ENCODE assay signal across 1 cellular context in genomic region chr16:2148714-2149629, GRCh38.
TF ChIP-seq lines count a peak whose summit lies in the region.

No MANE protein-coding gene starts in this region.

TF ChIP-seq in WTC11, 78 proteins besides CTCF, POLR2A, EP300 and RAD21 (continued from another document and continues in another):
- TF ChIP-seq ZNF512 (CRISPR knock-in tag; IDR thresholded peaks at IDR 0.05; ENCODE audit: borderline replicate concordance): no peak
- TF ChIP-seq ZNF396 (CRISPR knock-in tag; IDR thresholded peaks at IDR 0.05; ENCODE audit: borderline replicate concordance): no peak
- no peak for TF ChIP-seq ZNF532 (CRISPR knock-in tag; IDR thresholded peaks at IDR 0.05; ENCODE audit: borderline replicate concordance)
- TF ChIP-seq IRF1 (CRISPR knock-in tag; IDR thresholded peaks at IDR 0.05): no peak
- no peak for TF ChIP-seq GRHL2 (CRISPR knock-in tag; IDR thresholded peaks at IDR 0.05; ENCODE audit: insufficient replicate concordance, severe bottlenecking)
- no peak for TF ChIP-seq FOXK1 (CRISPR knock-in tag; IDR thresholded peaks at IDR 0.05)
- no peak for TF ChIP-seq SOX15 (CRISPR knock-in tag; IDR thresholded peaks at IDR 0.05)
- TF ChIP-seq MAX (CRISPR knock-in tag; IDR thresholded peaks at IDR 0.05): 0 out of 2 replicates have a peak, but pooled peaks have one; percentile 26
- TF ChIP-seq HMGA2 (CRISPR knock-in tag; IDR thresholded peaks at IDR 0.05): no peak
- no peak for TF ChIP-seq E2F1 (CRISPR knock-in tag; IDR thresholded peaks at IDR 0.05)
- no peak for TF ChIP-seq GABPB1 (CRISPR knock-in tag; IDR thresholded peaks at IDR 0.05)
- TF ChIP-seq ZBTB43 (CRISPR knock-in tag; IDR thresholded peaks at IDR 0.05): no peak
- TF ChIP-seq ZNF232 (CRISPR knock-in tag; IDR thresholded peaks at IDR 0.05): no peak
- TF ChIP-seq NR1H2 (CRISPR knock-in tag; IDR thresholded peaks at IDR 0.05): no peak
- 0 out of 2 replicates have a peak, but pooled peaks have one; percentile 27 for TF ChIP-seq ZNF219 (CRISPR knock-in tag; IDR thresholded peaks at IDR 0.05; ENCODE audit: borderline replicate concordance)
- TF ChIP-seq ZNF423 (CRISPR knock-in tag; IDR thresholded peaks at IDR 0.05): peak; percentile 82
- TF ChIP-seq ATF2 (CRISPR knock-in tag; IDR thresholded peaks at IDR 0.05; ENCODE audit: borderline replicate concordance, low read depth): no peak
- TF ChIP-seq CBFB (CRISPR knock-in tag; IDR thresholded peaks at IDR 0.05; ENCODE audit: low read depth): no peak
- no peak for TF ChIP-seq OVOL2 (CRISPR knock-in tag; IDR thresholded peaks at IDR 0.05; ENCODE audit: borderline replicate concordance)
- no peak for TF ChIP-seq KAT7 (CRISPR knock-in tag; IDR thresholded peaks at IDR 0.05; ENCODE audit: borderline replicate concordance)
- TF ChIP-seq EMX1 (CRISPR knock-in tag; IDR thresholded peaks at IDR 0.05): peak; percentile 79; the same call in 1 of the 2 replicates
- TF ChIP-seq ELF4 (CRISPR knock-in tag; IDR thresholded peaks at IDR 0.05; ENCODE audit: low read depth): no peak
- peak; percentile 69; the same call in 1 of the 2 replicates for TF ChIP-seq PRRX2 (CRISPR knock-in tag; IDR thresholded peaks at IDR 0.05)
- TF ChIP-seq MXD4 (CRISPR knock-in tag; IDR thresholded peaks at IDR 0.05; ENCODE audit: borderline replicate concordance): no peak
- TF ChIP-seq ZBTB21 (CRISPR knock-in tag; IDR thresholded peaks at IDR 0.05; ENCODE audit: borderline replicate concordance): no peak
- no peak for TF ChIP-seq JUN (CRISPR knock-in tag; IDR thresholded peaks at IDR 0.05)
- TF ChIP-seq ARID4B (CRISPR knock-in tag; IDR thresholded peaks at IDR 0.05; ENCODE audit: borderline replicate concordance): no peak
- no peak for TF ChIP-seq MLX (CRISPR knock-in tag; IDR thresholded peaks at IDR 0.05)
- no peak for TF ChIP-seq FOXP4 (CRISPR knock-in tag; IDR thresholded peaks at IDR 0.05)
- no peak for TF ChIP-seq E2F4 (CRISPR knock-in tag; IDR thresholded peaks at IDR 0.05; ENCODE audit: borderline replicate concordance, low read depth)
- no peak for TF ChIP-seq ZNF138 (CRISPR knock-in tag; conservative IDR thresholded peaks at IDR 0.05)
- TF ChIP-seq FOXJ3 (CRISPR knock-in tag; IDR thresholded peaks at IDR 0.05; ENCODE audit: borderline replicate concordance): no peak
- no peak for TF ChIP-seq NR2C2 (CRISPR knock-in tag; IDR thresholded peaks at IDR 0.05)
- TF ChIP-seq NFE2L1 (CRISPR knock-in tag; IDR thresholded peaks at IDR 0.05): no peak
- peak; percentile 82 for TF ChIP-seq ZNF121 (CRISPR knock-in tag; IDR thresholded peaks at IDR 0.05)
- no peak for TF ChIP-seq TP53 (CRISPR knock-in tag; IDR thresholded peaks at IDR 0.05)
- TF ChIP-seq CREM (CRISPR knock-in tag; IDR thresholded peaks at IDR 0.05): no peak
- peak; percentile 43; the same call in 1 of the 2 replicates for TF ChIP-seq ZNF416 (CRISPR knock-in tag; IDR thresholded peaks at IDR 0.05)
- no peak for TF ChIP-seq SMAD4 (CRISPR knock-in tag; IDR thresholded peaks at IDR 0.05)
- TF ChIP-seq ATF1 (CRISPR knock-in tag; IDR thresholded peaks at IDR 0.05): 0 out of 2 replicates have a peak, but pooled peaks have one; percentile 63
- TF ChIP-seq ZMAT4 (CRISPR knock-in tag; IDR thresholded peaks at IDR 0.05): no peak
- TF ChIP-seq TEAD1 (CRISPR knock-in tag; IDR thresholded peaks at IDR 0.05): no peak
- TF ChIP-seq NFYB (CRISPR knock-in tag; conservative IDR thresholded peaks at IDR 0.05; ENCODE audit: low read depth): no peak
- no peak for TF ChIP-seq IRF2 (CRISPR knock-in tag; IDR thresholded peaks at IDR 0.05; ENCODE audit: borderline replicate concordance, low read depth)
